In genomic region chr10:23024002-23024401, GRCh38 we compare ENCODE assay signal across 34 cellular contexts.
"Had no signal": no experiment of that assay in that cellular context is flagged by ENCODE, and none has a peak within 500 bp of the region (broad histone marks: within the 10 kb centered on the region; RNA-seq: fewer than 3 reads in every experiment).

No MANE protein-coding gene starts in this region.

- H3K36me3 ChIP-seq: MG63 had no signal

- H3K4me3 ChIP-seq: MG63 had no signal

- DNase-seq: Karpas-422, Kasumi-1, MG63, NCI-H1048, NCI-H1092, NCI-H1092 treated with DMSO at 0.1 percent for 48 hours, NCI-H1105, NCI-H1105 treated with DMSO at 0.1 percent for 48 hours, NCI-H1417, NCI-H1417 treated with DMSO at 0.1 percent for 48 hours, NCI-H1436, NCI-H1436 treated with DMSO at 0.1 percent for 48 hours, NCI-H146, NCI-H1694, NCI-H1694 treated with DMSO at 0.1 percent for 48 hours, NCI-H187, NCI-H187 treated with DMSO at 0.1 percent for 48 hours, NCI-H1930, NCI-H2029, NCI-H2029 treated with DMSO at 0.1 percent for 48 hours, NCI-H2081, NCI-H2081 treated with DMSO at 0.1 percent for 48 hours, NCI-H2107, NCI-H2171, NCI-H2171 treated with DMSO at 0.1 percent for 48 hours, NCI-H2227 treated with DMSO at 0.1 percent for 48 hours, NCI-H226, NCI-H345, NCI-H446, NCI-H446 treated with DMSO at 0.1 percent for 48 hours, NCI-H510A, NCI-H510A treated with DMSO at 0.1 percent for 48 hours, NCI-H524, NCI-H524 treated with DMSO at 0.1 percent for 48 hours had no signal

- H3K9me3 ChIP-seq: MG63 had no signal
